ENCODE assay signal across 23 cellular contexts in genomic region chr7:90421648-90422047, GRCh38. TPM values are rescaled to one million over a fixed set of nuclear protein-coding genes. Genes with fewer than 3 reads are reported as not detected.
DNase-seq lines count a peak whose midpoint lies in the region; ATAC-seq and TF ChIP-seq lines count a peak whose summit lies in the region.
"Had no signal": no experiment of that assay in that cellular context is flagged by ENCODE, and none has a peak within 500 bp of the region (broad histone marks: within the 10 kb centered on the region; RNA-seq: fewer than 3 reads in every experiment).

No MANE protein-coding gene starts in this region.

- H3K27me3 ChIP-seq in breast epithelium (no peaks in the 10 kb centered on the region), heart right ventricle (no peaks in the 10 kb centered on the region), right atrium auricular region (no peaks in the 10 kb centered on the region), transverse colon (no peaks in the 10 kb centered on the region)
- H3K27me3 ChIP-seq: BE2C; BLaER1 treated with 17β-estradiol and CSF1 and Interleukin-3, amounts not matched to agents 10 nM and 100 nM had no signal

- no peak for TF ChIP-seq CTCF in breast epithelium (IDR thresholded peaks at IDR 0.05)
- no peak for TF ChIP-seq CTCF in MCF 10A (IDR thresholded peaks at IDR 0.05; ENCODE audit: unreplicated experiment)
- TF ChIP-seq CTCF in heart right ventricle (IDR thresholded peaks at IDR 0.05), result no peak
- no peak for TF ChIP-seq CTCF in right atrium auricular region (IDR thresholded peaks at IDR 0.05)
- no peak for TF ChIP-seq CTCF in transverse colon (IDR thresholded peaks at IDR 0.05)

- TF ChIP-seq POLR2A in breast epithelium (IDR thresholded peaks at IDR 0.05) (no peak), transverse colon (IDR thresholded peaks at IDR 0.05) (no peak)

- no peak for TF ChIP-seq EP300 in transverse colon (IDR thresholded peaks at IDR 0.05; ENCODE audit: low read depth)

- in situ Hi-C loops in transverse colon (cut with MboI; ENCODE audit: low pct_ligation_motif_present in 1 of 4, low pct_unique_long_range_greater_than_20kb in 1 of 4, low sequenced_read_pairs in 3 of 4), result loop anchor here in 3 of 4 donors (10.0 to 25.0 kb wide), 2 partner anchors 259 to 267 kb away; partner anchors contain the start of gene STEAP1 (in 3 of the 3)

- 59 to 66% methylated on average over 6 of the region's 6 CpGs for WGBS in heart right ventricle, 2 donors
- 84 to 85% methylated on average over 3 to 6 of the region's 6 CpGs for WGBS in transverse colon (ENCODE audit: low coverage in 1 of 2), 2 donors

- H3K27ac ChIP-seq in breast epithelium (peak overlapping the region; percentile 59 to 81), heart right ventricle (peak overlapping the region in 4 of 10 donors; percentile 7 to 46 (median 44)), right atrium auricular region (peak overlapping the region; percentile 4 to 13), transverse colon (no peak overlapping the region)
- H3K27ac ChIP-seq: A549; BLaER1 treated with 17β-estradiol and CSF1 and Interleukin-3, amounts not matched to agents 10 nM and 100 nM; GM23248 had no signal

- CTCF ChIA-PET in MCF 10A (lab: Yijun Ruan, JAX), result interaction anchor here (0.9 to 2.1 kb wide), 3 partner anchors 10 to 268 kb away, joined by 3 to 6 read pairs (median 6); partner anchors contain the start of gene STEAP1

- no peak overlapping the region for H3K27ac Mint-ChIP-seq in MCF 10A (ENCODE audit: low read depth, unreplicated experiment)
- H3K27ac Mint-ChIP-seq in activated T-helper 17 cell treated with anti-CD3 and anti-CD28 coated beads, Interleukin-2, amount 50 U/mL, for 72 hours, result peak overlapping the region; percentile 12
- H3K27ac Mint-ChIP-seq: CD14-positive monocyte; CD4-positive, alpha-beta T cell had no signal

- peaks cover 7% of the 10 kb centered on the region for H3K4me1 Mint-ChIP-seq in MCF 10A (ENCODE audit: insufficient read depth, unreplicated experiment)
- H3K4me1 Mint-ChIP-seq in activated T-helper 17 cell treated with anti-CD3 and anti-CD28 coated beads, Interleukin-2, amount 50 U/mL, for 72 hours, result peaks cover 12% of the 10 kb centered on the region
- H3K4me1 Mint-ChIP-seq: CD14-positive monocyte had no signal

- H3K9me3 Mint-ChIP-seq in MCF 10A (ENCODE audit: unreplicated experiment), result no peaks in the 10 kb centered on the region
- no peaks in the 10 kb centered on the region for H3K9me3 Mint-ChIP-seq in activated T-helper 17 cell treated with anti-CD3 and anti-CD28 coated beads, Interleukin-2, amount 50 U/mL, for 72 hours
- H3K9me3 Mint-ChIP-seq: CD4-positive, alpha-beta T cell; CD8-positive, alpha-beta memory T cell had no signal

- no TSS peak for BruUV-seq in MCF 10A (replicated peaks; lab: Mats Ljungman, UMichigan)

- ATAC-seq in activated T-helper 17 cell treated with anti-CD3 and anti-CD28 coated beads, Interleukin-2, amount 50 U/mL, for 72 hours (replicated peaks), result no peak
- peak in 6 of 8 donors; percentile 51 to 94 (median 63) for ATAC-seq in heart right ventricle
- ATAC-seq in GM19463 (IDR thresholded peaks at IDR 0.05; ENCODE audit: unreplicated experiment), result no peak
- ATAC-seq: A549 had no signal

- H3K4me3 Mint-ChIP-seq in MCF 10A (ENCODE audit: unreplicated experiment), result no peak overlapping the region
- H3K4me3 Mint-ChIP-seq in activated T-helper 17 cell treated with anti-CD3 and anti-CD28 coated beads, Interleukin-2, amount 50 U/mL, for 72 hours, result no peak overlapping the region
- H3K4me3 Mint-ChIP-seq: CD14-positive monocyte; CD4-positive, alpha-beta T cell; CD8-positive, alpha-beta memory T cell had no signal

- no peaks in the 10 kb centered on the region for H3K27me3 Mint-ChIP-seq in MCF 10A (ENCODE audit: insufficient read depth, unreplicated experiment)
- no peaks in the 10 kb centered on the region for H3K27me3 Mint-ChIP-seq in activated T-helper 17 cell treated with anti-CD3 and anti-CD28 coated beads, Interleukin-2, amount 50 U/mL, for 72 hours
- H3K27me3 Mint-ChIP-seq: CD4-positive, alpha-beta T cell; CD8-positive, alpha-beta memory T cell had no signal

- H3K4me3 ChIP-seq in breast epithelium (no peak overlapping the region), heart right ventricle (no peak overlapping the region), right atrium auricular region (no peak overlapping the region), transverse colon (no peak overlapping the region)
- H3K4me3 ChIP-seq: A549; BLaER1 treated with 17β-estradiol and CSF1 and Interleukin-3, amounts not matched to agents 10 nM and 100 nM; GM23248 had no signal

- intact Hi-C loops in breast epithelium (cut with DNase I; ENCODE audit: low total_unique reads) (no loop called here), MCF 10A (cut with micrococcal nuclease) (no loop called here), heart right ventricle (cut with DNase I) (loop anchor here in 5 of 10 donors (10.0 kb wide), 4 partner anchors 107 to 267 kb away; partner anchors contain the start of gene STEAP1 (in 1 of the 5)), transverse colon (cut with DNase I; ENCODE audit: low total_unique reads) (no loop called here)

- H3K9me3 ChIP-seq in breast epithelium, result no peaks in the 10 kb centered on the region
- no peaks in the 10 kb centered on the region for H3K9me3 ChIP-seq in heart right ventricle
- no peaks in the 10 kb centered on the region for H3K9me3 ChIP-seq in right atrium auricular region
- H3K9me3 ChIP-seq in transverse colon, result no peaks in the 10 kb centered on the region
- H3K9me3 ChIP-seq: A549; BE2C; BLaER1 treated with 17β-estradiol and CSF1 and Interleukin-3, amounts not matched to agents 10 nM and 100 nM had no signal

- POLR2A ChIA-PET in MCF 10A (lab: Yijun Ruan, JAX), result no interaction called here

- DNase-seq in breast epithelium (ENCODE audit: low spot score in 2 of 2) (no peak), MCF 10A (ENCODE audit: unreplicated experiment) (no peak), heart right ventricle (no peak), right atrium auricular region (ENCODE audit: low spot score) (no peak), transverse colon (no peak)
- DNase-seq: 8988T; ACHN; AML-193; BE2C; CD4-positive, alpha-beta T cell; CD8-positive, alpha-beta memory T cell; DMS79; EL; GF-D8; GM23248; H7; HCEC 1CT had no signal

- H3K36me3 Mint-ChIP-seq in MCF 10A (ENCODE audit: insufficient read depth, unreplicated experiment), result peaks cover under 1% of the 10 kb centered on the region
- no peaks in the 10 kb centered on the region for H3K36me3 Mint-ChIP-seq in activated T-helper 17 cell treated with anti-CD3 and anti-CD28 coated beads, Interleukin-2, amount 50 U/mL, for 72 hours (ENCODE audit: low read depth)
- H3K36me3 Mint-ChIP-seq: CD14-positive monocyte; CD8-positive, alpha-beta memory T cell had no signal

- no peaks in the 10 kb centered on the region for H3K4me1 ChIP-seq in breast epithelium
- peaks cover 0 to 14% (median 0%) of the 10 kb centered on the region in 9 donors for H3K4me1 ChIP-seq in heart right ventricle
- peaks cover 0 to 9% of the 10 kb centered on the region in 2 donors for H3K4me1 ChIP-seq in right atrium auricular region
- H3K4me1 ChIP-seq in transverse colon, result no peaks in the 10 kb centered on the region
- H3K4me1 ChIP-seq: BE2C had no signal

- H3K36me3 ChIP-seq in breast epithelium (no peaks in the 10 kb centered on the region), heart right ventricle (no peaks in the 10 kb centered on the region), right atrium auricular region (no peaks in the 10 kb centered on the region), transverse colon (no peaks in the 10 kb centered on the region)
- H3K36me3 ChIP-seq: BE2C had no signal

RNA-seq across cellular contexts. Expression of gene CLDN12, which starts 18.4 kb away (rescaled TPM):
- 10 to 100 TPM; 21.6 to 52.8 (median 43.3) TPM for total RNA-seq in breast epithelium
- total RNA-seq in MCF 10A (2022), result 22.5 and 39.2 TPM in 2 replicates
- 10 to 100 TPM in 1 of 2 donors, 1 to 10 TPM in 1; 5.6 to 11.0 TPM for total RNA-seq in activated T-helper 17 cell treated with anti-CD3 and anti-CD28 coated beads, Interleukin-2, amount 50 U/mL, for 72 hours
- 10 to 100 TPM; 25.3 to 47.6 (median 38.2) TPM for total RNA-seq in heart right ventricle
- polyA plus RNA-seq in heart right ventricle, result 10 to 100 TPM; 12.6 to 38.3 TPM
- 10 to 100 TPM; 28.8 to 34.0 TPM for total RNA-seq in right atrium auricular region
- total RNA-seq in transverse colon, result 10 to 100 TPM in 3 of 4 donors, 1 to 10 TPM in 1; 4.2 to 42.2 (median 33.6) TPM

RNA-seq across cellular contexts. Expression of gene PTTG1IP2, which starts 47.8 kb away (rescaled TPM):
- total RNA-seq in breast epithelium (not detected), MCF 10A (2022) (not detected in 2 replicates), heart right ventricle (not detected), right atrium auricular region (not detected), transverse colon (not detected)
- total RNA-seq in activated T-helper 17 cell treated with anti-CD3 and anti-CD28 coated beads, Interleukin-2, amount 50 U/mL, for 72 hours, result not detected
- polyA plus RNA-seq in heart right ventricle, result not detected
- total RNA-seq: CD4-positive, alpha-beta T cell; CD8-positive, alpha-beta memory T cell; GM23248; H1 had no signal
- polyA plus RNA-seq: A549; CD14-positive monocyte; CD8-positive, alpha-beta memory T cell; GM23248; H1 had no signal

Comparison
In these comparisons a context has a peak if more than half of its experiments do, and no peak if none do; other contexts are left out.
1. H3K27ac ChIP-seq: peak in breast epithelium (2 of 2) and right atrium auricular region (2 of 2); none in transverse colon (0 of 4).
2. ATAC-seq: peak in heart right ventricle (6 of 8); none in activated T-helper 17 cell treated with anti-CD3 and anti-CD28 coated beads, Interleukin-2, amount 50 U/mL, for 72 hours (single experiment) and GM19463 (single experiment).